1 cellular context compared by ENCODE assay signal in the genomic region with DNA sequence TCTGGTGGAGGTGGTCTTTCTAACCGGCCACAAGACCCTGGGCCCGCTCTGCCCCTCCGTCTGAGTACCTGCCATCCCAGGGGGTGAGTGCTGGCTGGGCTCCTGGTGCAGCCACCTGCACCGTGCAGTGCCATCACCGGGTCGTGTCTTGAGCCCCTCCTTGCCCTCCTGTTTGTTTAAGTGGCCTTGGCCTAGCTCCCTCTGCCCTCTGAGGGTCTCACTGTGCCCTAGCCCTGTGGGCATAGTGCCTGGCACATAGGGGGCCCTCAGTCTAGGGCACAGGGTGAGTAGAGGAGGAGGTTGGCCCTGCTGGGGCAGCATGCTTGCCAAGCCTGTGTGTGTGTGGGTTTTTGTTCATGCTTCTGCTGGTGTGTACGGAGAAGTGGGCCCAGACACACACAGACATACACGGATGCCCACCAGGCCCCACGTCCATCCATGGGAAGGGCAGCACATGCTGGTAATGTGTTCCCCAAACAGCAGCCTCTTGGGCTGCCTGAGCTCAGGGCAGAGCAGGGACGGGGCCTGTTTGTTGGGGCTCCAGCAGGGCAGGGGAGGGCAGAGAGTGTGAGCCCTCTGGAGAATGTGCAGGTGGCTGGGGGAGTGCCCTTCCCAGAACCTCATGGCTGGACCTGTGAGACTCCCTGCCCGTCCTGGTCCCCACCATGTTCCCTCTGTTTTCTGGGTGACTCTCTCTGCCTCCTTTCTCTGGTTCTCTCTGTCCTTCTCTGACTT.
TF ChIP-seq lines count a peak whose summit lies in the region.

No MANE protein-coding gene starts in this region.

TF ChIP-seq in HepG2, 621 proteins besides CTCF, POLR2A, EP300 and RAD21 (continued from another document):
- TF ChIP-seq, protein P1, sequence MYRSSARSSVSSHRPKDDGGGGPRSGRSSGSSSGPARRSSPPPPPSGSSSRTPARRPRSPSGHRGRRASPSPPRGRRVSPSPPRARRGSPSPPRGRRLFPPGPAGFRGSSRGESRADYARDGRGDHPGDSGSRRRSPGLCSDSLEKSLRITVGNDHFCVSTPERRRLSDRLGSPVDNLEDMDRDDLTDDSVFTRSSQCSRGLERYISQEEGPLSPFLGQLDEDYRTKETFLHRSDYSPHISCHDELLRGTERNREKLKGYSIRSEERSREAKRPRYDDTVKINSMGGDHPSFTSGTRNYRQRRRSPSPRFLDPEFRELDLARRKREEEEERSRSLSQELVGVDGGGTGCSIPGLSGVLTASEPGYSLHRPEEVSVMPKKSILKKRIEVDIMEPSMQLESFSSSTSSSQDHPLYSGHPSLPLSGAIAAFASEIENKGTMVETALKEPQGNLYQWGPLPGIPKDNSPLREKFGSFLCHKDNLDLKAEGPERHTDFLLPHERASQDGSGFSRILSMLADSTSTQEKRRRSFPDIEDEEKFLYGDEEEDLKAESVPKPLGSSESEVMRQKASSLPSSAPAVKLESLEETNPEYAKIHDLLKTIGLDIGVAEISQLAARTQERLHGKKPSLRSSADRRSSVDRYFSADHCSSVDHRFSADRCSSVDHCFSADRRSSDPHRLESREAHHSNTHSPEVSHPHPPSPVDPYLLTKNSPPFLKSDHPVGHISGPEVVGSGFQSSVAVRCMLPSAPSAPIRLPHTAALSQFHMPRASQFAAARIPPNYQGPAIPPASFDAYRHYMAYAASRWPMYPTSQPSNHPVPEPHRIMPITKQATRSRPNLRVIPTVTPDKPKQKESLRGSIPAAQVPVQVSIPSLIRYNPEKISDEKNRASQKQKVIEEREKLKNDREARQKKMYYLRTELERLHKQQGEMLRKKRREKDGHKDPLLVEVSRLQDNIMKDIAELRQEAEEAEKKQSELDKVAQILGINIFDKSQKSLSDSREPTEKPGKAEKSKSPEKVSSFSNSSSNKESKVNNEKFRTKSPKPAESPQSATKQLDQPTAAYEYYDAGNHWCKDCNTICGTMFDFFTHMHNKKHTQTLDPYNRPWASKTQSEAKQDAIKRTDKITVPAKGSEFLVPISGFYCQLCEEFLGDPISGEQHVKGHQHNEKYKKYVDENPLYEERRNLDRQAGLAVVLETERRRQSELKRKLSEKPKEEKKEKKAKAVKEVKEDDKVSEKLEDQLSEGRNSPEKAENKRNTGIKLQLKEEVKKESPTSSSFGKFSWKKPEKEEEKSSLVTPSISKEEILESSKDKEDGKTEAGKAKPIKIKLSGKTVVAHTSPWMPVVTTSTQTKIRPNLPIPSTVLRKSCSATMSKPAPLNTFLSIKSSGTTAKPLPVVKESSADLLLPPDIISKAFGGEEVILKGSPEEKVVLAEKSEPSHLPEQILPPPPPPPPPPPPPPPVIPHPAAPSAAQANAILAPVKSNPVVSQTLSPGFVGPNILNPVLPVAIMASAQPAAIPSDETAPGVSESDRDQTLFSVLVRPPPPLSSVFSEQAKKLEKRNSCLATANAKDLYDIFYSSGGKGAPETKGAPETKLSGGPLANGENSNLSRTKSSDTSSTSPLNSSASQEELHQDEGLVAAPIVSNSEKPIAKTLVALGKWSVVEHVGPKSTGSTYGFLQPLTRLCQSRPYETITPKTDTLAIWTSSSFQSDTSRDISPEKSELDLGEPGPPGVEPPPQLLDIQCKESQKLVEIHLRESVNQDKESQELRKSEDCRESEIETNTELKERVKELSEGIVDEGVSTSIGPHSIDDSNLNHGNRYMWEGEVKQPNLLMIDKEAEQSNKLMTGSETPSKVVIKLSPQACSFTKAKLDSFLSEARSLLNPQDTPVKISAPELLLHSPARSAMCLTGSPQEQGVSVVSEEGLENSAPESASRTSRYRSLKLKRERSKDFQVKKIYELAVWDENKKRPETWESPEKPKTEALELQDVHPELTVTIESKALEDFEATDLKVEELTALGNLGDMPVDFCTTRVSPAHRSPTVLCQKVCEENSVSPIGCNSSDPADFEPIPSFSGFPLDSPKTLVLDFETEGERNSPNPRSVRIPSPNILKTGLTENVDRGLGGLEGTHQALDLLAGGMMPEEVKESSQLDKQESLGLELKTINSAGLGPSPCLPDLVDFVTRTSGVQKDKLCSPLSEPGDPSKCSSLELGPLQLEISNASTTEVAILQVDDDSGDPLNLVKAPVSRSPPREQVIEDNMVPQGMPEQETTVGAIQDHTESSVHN (CRISPR knock-in tag; IDR thresholded peaks at IDR 0.05) = no peak
- TF ChIP-seq ZNF335 (CRISPR knock-in tag; IDR thresholded peaks at IDR 0.05) (no peak), ZNF562 (CRISPR knock-in tag; IDR thresholded peaks at IDR 0.05; ENCODE audit: borderline replicate concordance) (no peak)
- TF ChIP-seq, protein P2, sequence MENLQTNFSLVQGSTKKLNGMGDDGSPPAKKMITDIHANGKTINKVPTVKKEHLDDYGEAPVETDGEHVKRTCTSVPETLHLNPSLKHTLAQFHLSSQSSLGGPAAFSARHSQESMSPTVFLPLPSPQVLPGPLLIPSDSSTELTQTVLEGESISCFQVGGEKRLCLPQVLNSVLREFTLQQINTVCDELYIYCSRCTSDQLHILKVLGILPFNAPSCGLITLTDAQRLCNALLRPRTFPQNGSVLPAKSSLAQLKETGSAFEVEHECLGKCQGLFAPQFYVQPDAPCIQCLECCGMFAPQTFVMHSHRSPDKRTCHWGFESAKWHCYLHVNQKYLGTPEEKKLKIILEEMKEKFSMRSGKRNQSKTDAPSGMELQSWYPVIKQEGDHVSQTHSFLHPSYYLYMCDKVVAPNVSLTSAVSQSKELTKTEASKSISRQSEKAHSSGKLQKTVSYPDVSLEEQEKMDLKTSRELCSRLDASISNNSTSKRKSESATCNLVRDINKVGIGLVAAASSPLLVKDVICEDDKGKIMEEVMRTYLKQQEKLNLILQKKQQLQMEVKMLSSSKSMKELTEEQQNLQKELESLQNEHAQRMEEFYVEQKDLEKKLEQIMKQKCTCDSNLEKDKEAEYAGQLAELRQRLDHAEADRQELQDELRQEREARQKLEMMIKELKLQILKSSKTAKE (CRISPR knock-in tag; IDR thresholded peaks at IDR 0.05; ENCODE audit: borderline replicate concordance) = no peak
- TF ChIP-seq, protein P3, sequence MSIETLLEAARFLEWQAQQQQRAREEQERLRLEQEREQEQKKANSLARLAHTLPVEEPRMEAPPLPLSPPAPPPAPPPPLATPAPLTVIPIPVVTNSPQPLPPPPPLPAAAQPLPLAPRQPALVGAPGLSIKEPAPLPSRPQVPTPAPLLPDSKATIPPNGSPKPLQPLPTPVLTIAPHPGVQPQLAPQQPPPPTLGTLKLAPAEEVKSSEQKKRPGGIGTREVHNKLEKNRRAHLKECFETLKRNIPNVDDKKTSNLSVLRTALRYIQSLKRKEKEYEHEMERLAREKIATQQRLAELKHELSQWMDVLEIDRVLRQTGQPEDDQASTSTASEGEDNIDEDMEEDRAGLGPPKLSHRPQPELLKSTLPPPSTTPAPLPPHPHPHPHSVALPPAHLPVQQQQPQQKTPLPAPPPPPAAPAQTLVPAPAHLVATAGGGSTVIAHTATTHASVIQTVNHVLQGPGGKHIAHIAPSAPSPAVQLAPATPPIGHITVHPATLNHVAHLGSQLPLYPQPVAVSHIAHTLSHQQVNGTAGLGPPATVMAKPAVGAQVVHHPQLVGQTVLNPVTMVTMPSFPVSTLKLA (IDR thresholded peaks at IDR 0.05) = peak; percentile 38; the same call in 1 of the 2 replicates
